Comparison of ENCODE assay signal across 8 cellular contexts in the genomic region with DNA sequence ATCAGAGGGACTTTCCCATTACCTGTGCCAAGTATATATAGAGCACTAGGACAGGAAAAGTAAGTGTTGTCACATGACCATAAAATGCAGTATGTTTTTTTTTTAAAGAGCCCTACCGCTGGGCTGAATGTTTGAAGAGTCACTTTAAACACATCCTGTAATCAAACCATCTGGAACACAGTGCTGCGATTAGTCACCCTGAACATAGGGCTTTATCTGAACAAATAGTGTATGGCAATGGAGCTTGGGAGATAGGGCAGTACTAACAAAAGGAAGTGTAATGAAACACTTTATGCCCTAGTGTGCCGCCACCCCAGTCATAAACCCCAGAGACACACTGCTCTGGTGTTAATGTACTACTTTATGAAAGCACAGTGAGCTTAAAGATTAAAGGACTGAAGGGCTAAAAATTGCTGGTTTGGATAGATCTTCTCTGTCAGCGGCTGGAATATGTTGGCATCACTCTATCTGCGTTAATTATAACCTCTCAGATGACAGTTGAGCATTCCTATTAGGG.
DNase-seq lines count a peak whose midpoint lies in the region; ATAC-seq and TF ChIP-seq lines count a peak whose summit lies in the region.

No MANE protein-coding gene starts in this region.

- intact Hi-C loops in uterus (cut with DNase I; ENCODE audit: low total_unique reads) = no loop called here

- DNase-seq in NCI-H1436 treated with DMSO at 0.1 percent for 48 hours (lab: John Stamatoyannopoulos, UW) (peak; percentile 99), UCSD-AML1 (lab: John Stamatoyannopoulos, UW; ENCODE audit: unreplicated experiment) (peak; percentile 12), iris pigment epithelial cell (ENCODE audit: low read depth) (peak; percentile 92), uterus (no peak), caudate nucleus (lab: John Stamatoyannopoulos, UW) (no peak), T-helper 9 cell (no peak)
- no peak for DNase-seq in stimulated activated CD4-positive, alpha-beta T cell treated with anti-CD3 and anti-CD28 coated beads, Interleukin-4, amount 100 ng/mL, for 24 hours

- no peak overlapping the region for H3K4me3 ChIP-seq in uterus

- TF ChIP-seq CTCF in uterus (IDR thresholded peaks at IDR 0.05) = no peak

- peaks cover 0 to 2% of the 10 kb centered on the region in 2 donors for H3K4me1 ChIP-seq in uterus

- H3K27ac ChIP-seq in uterus (peak overlapping the region; percentile 0 to 1), caudate nucleus (ENCODE audit: low read depth, low read length) (no peak overlapping the region)

- no peaks in the 10 kb centered on the region for H3K36me3 ChIP-seq in uterus

- H3K9me3 ChIP-seq in uterus = no peaks in the 10 kb centered on the region

- peak in 1 of 2 donors; percentile 5 for TF ChIP-seq POLR2A in uterus (IDR thresholded peaks at IDR 0.05)

- ATAC-seq in GM18858 (IDR thresholded peaks at IDR 0.05; ENCODE audit: unreplicated experiment) = peak; percentile 30

- H3K27me3 ChIP-seq in uterus = no peaks in the 10 kb centered on the region

Comparison
In these comparisons a context has a peak if more than half of its experiments do, and no peak if none do; other contexts are left out.
1. DNase-seq: peak in NCI-H1436 treated with DMSO at 0.1 percent for 48 hours (single experiment), UCSD-AML1 (single experiment) and iris pigment epithelial cell (single experiment); none in uterus (0 of 2), caudate nucleus (0 of 61), stimulated activated CD4-positive, alpha-beta T cell treated with anti-CD3 and anti-CD28 coated beads, Interleukin-4, amount 100 ng/mL, for 24 hours (single experiment) and T-helper 9 cell (single experiment).